In the genomic region with DNA sequence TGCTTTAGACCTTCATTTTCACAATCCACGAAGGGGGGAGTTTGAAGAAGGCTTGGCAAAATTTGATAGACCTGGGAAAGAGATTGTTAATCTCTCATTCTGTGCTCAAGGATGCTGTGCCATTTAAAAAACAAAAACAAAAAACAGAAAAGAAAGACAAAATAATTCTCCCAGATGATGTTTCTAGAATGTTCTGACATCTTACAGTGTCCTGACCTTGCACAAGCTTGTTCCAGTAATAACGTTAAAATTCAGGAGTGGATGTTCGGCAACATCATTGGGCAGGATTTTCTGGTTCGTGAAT, we compare ENCODE assay signal across 1 cellular context.
TF ChIP-seq lines count a peak whose summit lies in the region.

No MANE protein-coding gene starts in this region.

TF ChIP-seq in GM23338, 12 proteins besides CTCF, POLR2A, EP300 and RAD21 (continued from another document):
- TF ChIP-seq, protein P1, sequence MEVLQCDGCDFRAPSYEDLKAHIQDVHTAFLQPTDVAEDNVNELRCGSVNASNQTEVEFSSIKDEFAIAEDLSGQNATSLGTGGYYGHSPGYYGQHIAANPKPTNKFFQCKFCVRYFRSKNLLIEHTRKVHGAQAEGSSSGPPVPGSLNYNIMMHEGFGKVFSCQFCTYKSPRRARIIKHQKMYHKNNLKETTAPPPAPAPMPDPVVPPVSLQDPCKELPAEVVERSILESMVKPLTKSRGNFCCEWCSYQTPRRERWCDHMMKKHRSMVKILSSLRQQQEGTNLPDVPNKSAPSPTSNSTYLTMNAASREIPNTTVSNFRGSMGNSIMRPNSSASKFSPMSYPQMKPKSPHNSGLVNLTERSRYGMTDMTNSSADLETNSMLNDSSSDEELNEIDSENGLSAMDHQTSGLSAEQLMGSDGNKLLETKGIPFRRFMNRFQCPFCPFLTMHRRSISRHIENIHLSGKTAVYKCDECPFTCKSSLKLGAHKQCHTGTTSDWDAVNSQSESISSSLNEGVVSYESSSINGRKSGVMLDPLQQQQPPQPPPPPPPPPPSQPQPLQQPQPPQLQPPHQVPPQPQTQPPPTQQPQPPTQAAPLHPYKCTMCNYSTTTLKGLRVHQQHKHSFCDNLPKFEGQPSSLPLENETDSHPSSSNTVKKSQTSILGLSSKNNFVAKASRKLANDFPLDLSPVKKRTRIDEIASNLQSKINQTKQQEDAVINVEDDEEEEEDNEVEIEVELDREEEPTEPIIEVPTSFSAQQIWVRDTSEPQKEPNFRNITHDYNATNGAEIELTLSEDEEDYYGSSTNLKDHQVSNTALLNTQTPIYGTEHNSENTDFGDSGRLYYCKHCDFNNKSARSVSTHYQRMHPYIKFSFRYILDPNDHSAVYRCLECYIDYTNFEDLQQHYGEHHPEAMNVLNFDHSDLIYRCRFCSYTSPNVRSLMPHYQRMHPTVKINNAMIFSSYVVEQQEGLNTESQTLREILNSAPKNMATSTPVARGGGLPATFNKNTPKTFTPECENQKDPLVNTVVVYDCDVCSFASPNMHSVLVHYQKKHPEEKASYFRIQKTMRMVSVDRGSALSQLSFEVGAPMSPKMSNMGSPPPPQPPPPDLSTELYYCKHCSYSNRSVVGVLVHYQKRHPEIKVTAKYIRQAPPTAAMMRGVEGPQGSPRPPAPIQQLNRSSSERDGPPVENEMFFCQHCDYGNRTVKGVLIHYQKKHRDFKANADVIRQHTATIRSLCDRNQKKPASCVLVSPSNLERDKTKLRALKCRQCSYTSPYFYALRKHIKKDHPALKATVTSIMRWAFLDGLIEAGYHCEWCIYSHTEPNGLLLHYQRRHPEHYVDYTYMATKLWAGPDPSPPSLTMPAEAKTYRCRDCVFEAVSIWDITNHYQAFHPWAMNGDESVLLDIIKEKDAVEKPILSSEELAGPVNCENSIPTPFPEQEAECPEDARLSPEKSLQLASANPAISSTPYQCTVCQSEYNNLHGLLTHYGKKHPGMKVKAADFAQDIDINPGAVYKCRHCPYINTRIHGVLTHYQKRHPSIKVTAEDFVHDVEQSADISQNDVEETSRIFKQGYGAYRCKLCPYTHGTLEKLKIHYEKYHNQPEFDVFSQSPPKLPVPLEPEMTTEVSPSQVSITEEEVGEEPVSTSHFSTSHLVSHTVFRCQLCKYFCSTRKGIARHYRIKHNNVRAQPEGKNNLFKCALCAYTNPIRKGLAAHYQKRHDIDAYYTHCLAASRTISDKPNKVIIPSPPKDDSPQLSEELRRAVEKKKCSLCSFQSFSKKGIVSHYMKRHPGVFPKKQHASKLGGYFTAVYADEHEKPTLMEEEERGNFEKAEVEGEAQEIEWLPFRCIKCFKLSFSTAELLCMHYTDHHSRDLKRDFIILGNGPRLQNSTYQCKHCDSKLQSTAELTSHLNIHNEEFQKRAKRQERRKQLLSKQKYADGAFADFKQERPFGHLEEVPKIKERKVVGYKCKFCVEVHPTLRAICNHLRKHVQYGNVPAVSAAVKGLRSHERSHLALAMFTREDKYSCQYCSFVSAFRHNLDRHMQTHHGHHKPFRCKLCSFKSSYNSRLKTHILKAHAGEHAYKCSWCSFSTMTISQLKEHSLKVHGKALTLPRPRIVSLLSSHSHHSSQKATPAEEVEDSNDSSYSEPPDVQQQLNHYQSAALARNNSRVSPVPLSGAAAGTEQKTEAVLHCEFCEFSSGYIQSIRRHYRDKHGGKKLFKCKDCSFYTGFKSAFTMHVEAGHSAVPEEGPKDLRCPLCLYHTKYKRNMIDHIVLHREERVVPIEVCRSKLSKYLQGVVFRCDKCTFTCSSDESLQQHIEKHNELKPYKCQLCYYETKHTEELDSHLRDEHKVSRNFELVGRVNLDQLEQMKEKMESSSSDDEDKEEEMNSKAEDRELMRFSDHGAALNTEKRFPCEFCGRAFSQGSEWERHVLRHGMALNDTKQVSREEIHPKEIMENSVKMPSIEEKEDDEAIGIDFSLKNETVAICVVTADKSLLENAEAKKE (CRISPR knock-in tag; IDR thresholded peaks at IDR 0.05), result no peak
- no peak for TF ChIP-seq EZH2 (IDR thresholded peaks at IDR 0.05; ENCODE audit: low read depth, unreplicated experiment)
- TF ChIP-seq CREB1 (CRISPR knock-in tag; IDR thresholded peaks at IDR 0.05; ENCODE audit: low read depth), result no peak
- TF ChIP-seq STAT1 (IDR thresholded peaks at IDR 0.05; ENCODE audit: unreplicated experiment), result no peak
- TF ChIP-seq, protein P2, sequence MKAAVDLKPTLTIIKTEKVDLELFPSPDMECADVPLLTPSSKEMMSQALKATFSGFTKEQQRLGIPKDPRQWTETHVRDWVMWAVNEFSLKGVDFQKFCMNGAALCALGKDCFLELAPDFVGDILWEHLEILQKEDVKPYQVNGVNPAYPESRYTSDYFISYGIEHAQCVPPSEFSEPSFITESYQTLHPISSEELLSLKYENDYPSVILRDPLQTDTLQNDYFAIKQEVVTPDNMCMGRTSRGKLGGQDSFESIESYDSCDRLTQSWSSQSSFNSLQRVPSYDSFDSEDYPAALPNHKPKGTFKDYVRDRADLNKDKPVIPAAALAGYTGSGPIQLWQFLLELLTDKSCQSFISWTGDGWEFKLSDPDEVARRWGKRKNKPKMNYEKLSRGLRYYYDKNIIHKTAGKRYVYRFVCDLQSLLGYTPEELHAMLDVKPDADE (IDR thresholded peaks at IDR 0.05), result no peak
- TF ChIP-seq ZNF331 (CRISPR knock-in tag; IDR thresholded peaks at IDR 0.05; ENCODE audit: low read depth), result no peak
TF ChIP-seq in GM23338: peak in this region for 0.
